ENCODE assay signal across 22 cellular contexts in the genomic region with DNA sequence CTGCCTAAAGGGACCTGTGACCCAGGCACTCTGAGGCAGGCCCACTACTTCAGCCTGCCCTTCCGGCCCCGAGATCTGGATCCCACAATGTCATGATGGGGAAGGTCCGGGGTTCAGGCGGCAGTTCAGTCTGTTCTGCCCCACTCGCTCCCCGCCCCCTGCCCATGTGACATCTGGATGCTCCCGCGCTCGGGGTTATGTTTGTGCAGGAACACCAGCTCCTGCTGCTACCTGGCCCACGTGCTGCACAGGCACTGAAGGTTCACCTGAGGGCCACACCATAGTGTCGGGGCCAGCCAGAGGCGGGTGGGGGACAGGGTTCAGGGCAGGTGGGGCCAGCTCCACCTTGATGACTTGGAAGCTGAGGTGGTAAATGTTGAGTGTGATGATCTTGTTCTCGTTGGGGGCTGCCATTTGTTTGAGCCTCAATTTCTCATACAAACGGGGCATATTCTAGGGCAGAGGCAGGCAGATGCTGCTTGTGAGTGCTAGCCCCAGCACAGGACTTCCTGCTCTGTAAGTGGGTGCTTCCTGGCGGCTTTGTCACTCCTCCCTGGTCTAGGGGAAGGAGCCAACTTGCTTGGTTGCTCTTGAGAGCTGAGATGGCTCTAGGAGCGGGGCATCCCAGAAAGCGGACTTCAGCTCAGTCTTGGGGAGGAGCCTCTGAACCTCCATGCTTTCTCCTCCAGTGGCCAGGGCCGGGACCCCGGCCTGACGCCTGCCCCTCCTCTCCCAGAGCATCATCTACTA. TPM values are rescaled to one million over a fixed set of nuclear protein-coding genes. Genes with fewer than 3 reads are reported as not detected.
DNase-seq lines count a peak whose midpoint lies in the region; ATAC-seq lines count a peak whose summit lies in the region.
"Had no signal": no experiment of that assay in that cellular context is flagged by ENCODE, and none has a peak within 500 bp of the region (broad histone marks: within the 10 kb centered on the region; RNA-seq: fewer than 3 reads in every experiment).

No MANE protein-coding gene starts in this region.

- peaks cover 46% of the 10 kb centered on the region for H3K36me3 Mint-ChIP-seq in activated CD4-positive, alpha-beta memory T cell treated with anti-CD3 and anti-CD28 coated beads, Interleukin-2, amount 10 ng/mL, durations not matched to agents 7 days and 5 days (ENCODE audit: low read depth)

- CTCF ChIA-PET in activated CD4-positive, alpha-beta memory T cell treated with anti-CD3 and anti-CD28 coated beads, Interleukin-2, amount 10 ng/mL, durations not matched to agents 7 days and 5 days (lab: Charles Lee) = no interaction called here

- no peak overlapping the region for H3K4me3 Mint-ChIP-seq in activated CD4-positive, alpha-beta memory T cell treated with anti-CD3 and anti-CD28 coated beads, Interleukin-2, amount 10 ng/mL, durations not matched to agents 7 days and 5 days
- H3K4me3 Mint-ChIP-seq: H9 had no signal

- H3K27me3 Mint-ChIP-seq in activated CD4-positive, alpha-beta memory T cell treated with anti-CD3 and anti-CD28 coated beads, Interleukin-2, amount 10 ng/mL, durations not matched to agents 7 days and 5 days = no peaks in the 10 kb centered on the region

- H3K9me3 Mint-ChIP-seq in activated CD4-positive, alpha-beta memory T cell treated with anti-CD3 and anti-CD28 coated beads, Interleukin-2, amount 10 ng/mL, durations not matched to agents 7 days and 5 days = no peaks in the 10 kb centered on the region
- H3K9me3 Mint-ChIP-seq: H9 had no signal

- intact Hi-C loops in left ventricle myocardium superior (cut with micrococcal nuclease) (no loop called here), Right ventricle myocardium superior (cut with DNase I) (loop anchor here (10.0 kb wide), 1 partner anchor 71 kb away; no protein-coding TSS in a partner anchor)

- H3K4me1 Mint-ChIP-seq in activated CD4-positive, alpha-beta memory T cell treated with anti-CD3 and anti-CD28 coated beads, Interleukin-2, amount 10 ng/mL, durations not matched to agents 7 days and 5 days = peaks cover 34% of the 10 kb centered on the region

- no peak for ATAC-seq in left ventricle myocardium superior
- ATAC-seq in Right ventricle myocardium superior (ENCODE audit: poor library complexity) = no peak
- ATAC-seq in left lobe of liver = peak; percentile 37
- ATAC-seq in GM21737 (IDR thresholded peaks at IDR 0.05; ENCODE audit: unreplicated experiment) = no peak
- ATAC-seq in HG02970 (IDR thresholded peaks at IDR 0.05; ENCODE audit: low FRiP score, unreplicated experiment) = no peak
- no peak for ATAC-seq in GM18867 (IDR thresholded peaks at IDR 0.05; ENCODE audit: unreplicated experiment)
- ATAC-seq: body of pancreas; heart left ventricle; right cardiac atrium; stimulated activated naive CD8-positive, alpha-beta T cell treated with anti-CD3 and anti-CD28 coated beads, Interleukin-15, Interleukin-2, amounts not matched to agents 100 U/mL and 50 U/mL, for 24 hours had no signal

- POLR2A ChIA-PET in activated CD4-positive, alpha-beta memory T cell treated with anti-CD3 and anti-CD28 coated beads, Interleukin-2, amount 10 ng/mL, durations not matched to agents 7 days and 5 days (lab: Charles Lee) = interaction anchor here (1.1 to 2.4 kb wide), 5 partner anchors 17 to 24 kb away, joined by 3 to 11 read pairs (median 5); a partner anchor contains a TSS

- peak; percentile 19 for DNase-seq in left ventricle myocardium superior
- no peak for DNase-seq in Right ventricle myocardium superior
- no peak for DNase-seq in activated CD4-positive, alpha-beta memory T cell treated with anti-CD3 and anti-CD28 coated beads, Interleukin-2, amount 10 ng/mL, durations not matched to agents 7 days and 5 days
- DNase-seq in left lobe of liver (ENCODE audit: low spot score) = no peak
- DNase-seq in kidney tubule cell (ENCODE audit: low spot score) = no peak
- DNase-seq: activated gamma-delta T cell treated with Interleukin-2 at 50 U/mL for 16 hours; body of pancreas; Caco-2; H9; NCI-H1092 treated with DMSO at 0.1 percent for 48 hours; NCI-H2081 treated with DMSO at 0.1 percent for 48 hours; NCI-H510A; ovary; stimulated activated naive CD8-positive, alpha-beta T cell treated with anti-CD3 and anti-CD28 coated beads, Interleukin-15, Interleukin-2, amounts not matched to agents 100 U/mL and 50 U/mL, for 24 hours; tibial artery; WERI-Rb-1 had no signal

- H3K27ac Mint-ChIP-seq in activated CD4-positive, alpha-beta memory T cell treated with anti-CD3 and anti-CD28 coated beads, Interleukin-2, amount 10 ng/mL, durations not matched to agents 7 days and 5 days = peak overlapping the region; percentile 74
- H3K27ac Mint-ChIP-seq: H9 had no signal

RNA-seq across cellular contexts. Expression of a gene that starts 4.3 kb away (rescaled TPM):
- 32.0 TPM for total RNA-seq in left ventricle myocardium superior
- 22.5 TPM for total RNA-seq in Right ventricle myocardium superior
- total RNA-seq in activated CD4-positive, alpha-beta memory T cell treated with anti-CD3 and anti-CD28 coated beads, Interleukin-2, amount 10 ng/mL, durations not matched to agents 7 days and 5 days = 100 to 1,000 TPM; 201 to 205 TPM
- total RNA-seq in left lobe of liver = 29.5 TPM

RNA-seq across cellular contexts. Expression of a gene that starts 18.0 kb away (rescaled TPM):
- 11.8 TPM for total RNA-seq in left ventricle myocardium superior
- 9.3 TPM for total RNA-seq in Right ventricle myocardium superior
- total RNA-seq in activated CD4-positive, alpha-beta memory T cell treated with anti-CD3 and anti-CD28 coated beads, Interleukin-2, amount 10 ng/mL, durations not matched to agents 7 days and 5 days = 10 to 100 TPM; 39.8 to 40.3 TPM
- total RNA-seq in left lobe of liver = 16.8 TPM

RNA-seq across cellular contexts. Expression of a gene that starts 19.5 kb away (rescaled TPM):
- total RNA-seq in left ventricle myocardium superior (39.0 TPM), Right ventricle myocardium superior (38.5 TPM), left lobe of liver (85.4 TPM)
- 10 to 100 TPM; 67.2 to 71.8 TPM for total RNA-seq in activated CD4-positive, alpha-beta memory T cell treated with anti-CD3 and anti-CD28 coated beads, Interleukin-2, amount 10 ng/mL, durations not matched to agents 7 days and 5 days

RNA-seq across cellular contexts. Expression of a gene that starts 29.2 kb away (rescaled TPM):
- total RNA-seq in left ventricle myocardium superior (40.1 TPM), Right ventricle myocardium superior (31.0 TPM), left lobe of liver (34.3 TPM)
- 100 to 1,000 TPM in 1 of 2 experiments, 10 to 100 TPM in 1; 91.2 to 102 TPM for total RNA-seq in activated CD4-positive, alpha-beta memory T cell treated with anti-CD3 and anti-CD28 coated beads, Interleukin-2, amount 10 ng/mL, durations not matched to agents 7 days and 5 days

RNA-seq across cellular contexts. Expression of a gene that starts 38.0 kb away (rescaled TPM):
- total RNA-seq in left ventricle myocardium superior = 0.94 TPM
- total RNA-seq in Right ventricle myocardium superior = 0.81 TPM
- total RNA-seq in activated CD4-positive, alpha-beta memory T cell treated with anti-CD3 and anti-CD28 coated beads, Interleukin-2, amount 10 ng/mL, durations not matched to agents 7 days and 5 days = 1 to 10 TPM in 1 of 2 experiments, under 1 TPM in 1; 0.80 to 1.0 TPM
- total RNA-seq in left lobe of liver = not detected
- total RNA-seq: RPMI7951 had no signal
